Comparison of ENCODE assay signal across 9 cellular contexts in the genomic region with DNA sequence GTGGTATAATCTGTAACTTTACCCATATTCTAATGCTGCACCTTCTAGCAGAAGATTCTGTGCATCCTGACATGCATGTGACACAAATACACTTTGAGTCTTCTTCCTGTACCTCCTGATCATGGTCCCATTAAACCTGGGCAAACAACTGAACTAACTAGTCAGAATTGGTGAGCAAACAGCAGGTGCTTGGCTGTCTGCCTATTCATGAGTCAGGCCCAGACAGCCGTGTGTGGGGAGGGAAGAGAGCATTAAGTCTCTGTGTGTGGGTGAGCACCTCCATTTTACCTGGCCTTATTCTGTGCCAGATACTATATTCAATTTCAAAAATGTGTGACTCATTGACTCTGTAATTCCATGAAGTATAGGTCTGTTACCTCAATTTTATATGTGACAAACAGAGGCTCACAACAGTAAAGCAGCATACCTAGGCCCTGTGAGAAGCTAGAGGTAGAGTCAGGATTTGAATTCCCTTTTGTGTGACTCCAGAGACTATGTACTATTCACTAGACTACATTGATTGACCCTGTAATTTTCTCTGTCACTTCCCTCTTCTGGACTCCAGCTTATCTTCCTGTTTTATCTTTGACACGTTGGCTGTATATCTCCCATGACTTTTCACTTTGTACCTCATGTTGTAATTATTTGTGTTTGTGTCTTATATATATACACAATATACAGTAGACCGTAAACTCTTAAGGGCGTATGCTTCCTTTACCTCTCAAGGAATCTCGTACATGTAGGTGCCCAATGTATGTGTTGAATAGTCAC. TPM values are rescaled to one million over a fixed set of nuclear protein-coding genes. Genes with fewer than 3 reads are reported as not detected.
DNase-seq lines count a peak whose midpoint lies in the region; ATAC-seq, FAIRE-seq and TF ChIP-seq lines count a peak whose summit lies in the region.
"Had no signal": no experiment of that assay in that cellular context is flagged by ENCODE, and none has a peak within 500 bp of the region (broad histone marks: within the 10 kb centered on the region; RNA-seq: fewer than 3 reads in every experiment).

No MANE protein-coding gene starts in this region.

- no peaks in the 10 kb centered on the region for H3K27me3 ChIP-seq in esophagus squamous epithelium
- H3K27me3 ChIP-seq in small intestine (ENCODE audit: control insufficient read depth in 2 of 2, insufficient read depth in 2 of 2, low read length in 2 of 2) = no peaks in the 10 kb centered on the region

- CTCF ChIA-PET in activated CD8-positive, alpha-beta memory T cell treated with anti-CD3 and anti-CD28 coated beads, Interleukin-2, amount 10 ng/mL, durations not matched to agents 7 days and 5 days (lab: Charles Lee) = interaction anchor here (1.9 kb wide), 1 partner anchor 10 kb away, joined by 5 read pairs; no protein-coding TSS in a partner anchor

- peaks cover 13% of the 10 kb centered on the region for H3K9me3 Mint-ChIP-seq in activated CD8-positive, alpha-beta memory T cell treated with anti-CD3 and anti-CD28 coated beads, Interleukin-2, amount 10 ng/mL, durations not matched to agents 7 days and 5 days (ENCODE audit: low read depth)

- no peak overlapping the region for H3K4me3 Mint-ChIP-seq in activated CD8-positive, alpha-beta memory T cell treated with anti-CD3 and anti-CD28 coated beads, Interleukin-2, amount 10 ng/mL, durations not matched to agents 7 days and 5 days

- peak overlapping the region; percentile 53 to 82 (median 66) for H3K27ac ChIP-seq in esophagus squamous epithelium
- H3K27ac ChIP-seq in small intestine (ENCODE audit: low read depth in 1 of 2, low read length in 1 of 2) = peak overlapping the region; percentile 91

- no peaks in the 10 kb centered on the region for H3K27me3 Mint-ChIP-seq in activated CD8-positive, alpha-beta memory T cell treated with anti-CD3 and anti-CD28 coated beads, Interleukin-2, amount 10 ng/mL, durations not matched to agents 7 days and 5 days

- 49 to 51% methylated on average over 5 of the region's 5 CpGs for WGBS in esophagus squamous epithelium, 2 donors
- 25 to 51% (median 45%) methylated on average over 5 of the region's 5 CpGs for WGBS in small intestine, 3 donors

- no peak for TF ChIP-seq POLR2A in H54 (IDR thresholded peaks at IDR 0.05; ENCODE audit: low read depth, low read length)
- TF ChIP-seq POLR2A in esophagus squamous epithelium (IDR thresholded peaks at IDR 0.05) = no peak

- H3K4me1 Mint-ChIP-seq in activated CD8-positive, alpha-beta memory T cell treated with anti-CD3 and anti-CD28 coated beads, Interleukin-2, amount 10 ng/mL, durations not matched to agents 7 days and 5 days = peaks cover 63% of the 10 kb centered on the region

- FAIRE-seq in H54 (lab: Jason Lieb, UNC) (peak; percentile 89), small intestine (lab: Jason Lieb, UNC) (no peak)
- FAIRE-seq: H1 had no signal

- peak; percentile 54 for ATAC-seq in activated CD8-positive, alpha-beta memory T cell treated with anti-CD3 and anti-CD28 coated beads, Interleukin-2, amount 10 ng/mL, durations not matched to agents 7 days and 5 days
- no peak for ATAC-seq in HG02973 (IDR thresholded peaks at IDR 0.05; ENCODE audit: unreplicated experiment)

- peaks cover 61% of the 10 kb centered on the region for H3K36me3 Mint-ChIP-seq in activated CD8-positive, alpha-beta memory T cell treated with anti-CD3 and anti-CD28 coated beads, Interleukin-2, amount 10 ng/mL, durations not matched to agents 7 days and 5 days

- H3K4me3 ChIP-seq in esophagus squamous epithelium = no peak overlapping the region
- H3K4me3 ChIP-seq in small intestine (ENCODE audit: low read depth in 1 of 2, low read length in 2 of 2) = no peak overlapping the region

- H3K4me1 ChIP-seq in esophagus squamous epithelium (peaks cover 17 to 71% (median 40%) of the 10 kb centered on the region in 3 donors), small intestine (ENCODE audit: control insufficient read depth in 2 of 2, insufficient read depth in 1 of 2, low read depth in 1 of 2, low read length in 1 of 2) (peaks cover 20 to 48% of the 10 kb centered on the region in 2 donors)

- DNase-seq in H54 (ENCODE audit: insufficient read length, low spot score) (peak; percentile 38), NCI-H345 treated with DMSO at 0.1 percent for 48 hours (lab: John Stamatoyannopoulos, UW; ENCODE audit: unreplicated experiment) (peak; percentile 91), esophagus squamous epithelium (lab: John Stamatoyannopoulos, UW) (no peak), small intestine (peak; percentile 95), 8988T (no peak), posterior vena cava (ENCODE audit: low spot score) (no peak)
- no peak for DNase-seq in activated CD8-positive, alpha-beta memory T cell treated with anti-CD3 and anti-CD28 coated beads, Interleukin-2, amount 10 ng/mL, durations not matched to agents 7 days and 5 days

- H3K36me3 ChIP-seq in esophagus squamous epithelium (no peaks in the 10 kb centered on the region), small intestine (ENCODE audit: control insufficient read depth in 2 of 2, insufficient read depth in 2 of 2, low read length in 2 of 2) (no peaks in the 10 kb centered on the region)

- intact Hi-C loops in esophagus squamous epithelium (cut with DNase I) = no loop called here
- intact Hi-C loops in posterior vena cava (cut with DNase I) = no loop called here

- H3K27ac Mint-ChIP-seq in activated CD8-positive, alpha-beta memory T cell treated with anti-CD3 and anti-CD28 coated beads, Interleukin-2, amount 10 ng/mL, durations not matched to agents 7 days and 5 days = no peak overlapping the region

- H3K9me3 ChIP-seq in esophagus squamous epithelium = peaks cover 0 to 5% (median 0%) of the 10 kb centered on the region in 3 donors
- no peaks in the 10 kb centered on the region for H3K9me3 ChIP-seq in small intestine (ENCODE audit: control insufficient read depth, low read depth)

- no peak for TF ChIP-seq CTCF in esophagus squamous epithelium (IDR thresholded peaks at IDR 0.05)

RNA-seq across cellular contexts. Expression of gene SUSD6, which starts 32.2 kb away (rescaled TPM):
- 10 to 100 TPM; 62.9 to 66.4 TPM for total RNA-seq in activated CD8-positive, alpha-beta memory T cell treated with anti-CD3 and anti-CD28 coated beads, Interleukin-2, amount 10 ng/mL, durations not matched to agents 7 days and 5 days
- total RNA-seq in esophagus squamous epithelium (10 to 100 TPM; 22.4 to 43.1 (median 27.8) TPM), posterior vena cava (10 to 100 TPM; 35.1 to 43.8 TPM)
- polyA plus RNA-seq in small intestine = 10 to 100 TPM; 14.3 to 18.8 (median 14.5) TPM

Comparison
In these comparisons a context has a peak if more than half of its experiments do, and no peak if none do; other contexts are left out.
1. DNase-seq: peak in H54 (single experiment), NCI-H345 treated with DMSO at 0.1 percent for 48 hours (single experiment) and small intestine (single experiment); none in activated CD8-positive, alpha-beta memory T cell treated with anti-CD3 and anti-CD28 coated beads, Interleukin-2, amount 10 ng/mL, durations not matched to agents 7 days and 5 days (single experiment), esophagus squamous epithelium (single experiment), 8988T (single experiment) and posterior vena cava (single experiment).